In the genomic region with DNA sequence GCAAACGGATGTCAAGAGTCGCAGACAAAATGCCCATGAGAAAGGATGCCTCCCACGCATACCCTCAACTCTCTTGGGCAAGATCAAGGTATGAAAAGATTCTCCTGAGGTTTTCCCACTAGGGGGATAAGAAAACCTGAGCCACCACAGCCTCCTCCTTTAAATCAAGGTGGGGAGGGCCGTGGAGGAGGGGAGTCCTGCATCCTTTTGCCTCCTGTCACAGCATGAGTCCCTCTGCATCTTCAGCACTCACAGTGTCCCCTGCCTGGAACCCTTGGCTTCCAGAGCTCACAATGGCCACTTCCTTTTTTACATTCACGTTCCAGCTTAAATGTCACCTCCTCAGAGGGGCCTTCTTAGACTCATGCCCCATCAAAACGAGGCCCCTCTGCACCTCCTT, we compare ENCODE assay signal across 1 cellular context.
TF ChIP-seq lines count a peak whose summit lies in the region.

No MANE protein-coding gene starts in this region.

TF ChIP-seq in GM23338, 12 proteins besides CTCF, POLR2A, EP300 and RAD21 (continued from another document):
- TF ChIP-seq, protein P1, sequence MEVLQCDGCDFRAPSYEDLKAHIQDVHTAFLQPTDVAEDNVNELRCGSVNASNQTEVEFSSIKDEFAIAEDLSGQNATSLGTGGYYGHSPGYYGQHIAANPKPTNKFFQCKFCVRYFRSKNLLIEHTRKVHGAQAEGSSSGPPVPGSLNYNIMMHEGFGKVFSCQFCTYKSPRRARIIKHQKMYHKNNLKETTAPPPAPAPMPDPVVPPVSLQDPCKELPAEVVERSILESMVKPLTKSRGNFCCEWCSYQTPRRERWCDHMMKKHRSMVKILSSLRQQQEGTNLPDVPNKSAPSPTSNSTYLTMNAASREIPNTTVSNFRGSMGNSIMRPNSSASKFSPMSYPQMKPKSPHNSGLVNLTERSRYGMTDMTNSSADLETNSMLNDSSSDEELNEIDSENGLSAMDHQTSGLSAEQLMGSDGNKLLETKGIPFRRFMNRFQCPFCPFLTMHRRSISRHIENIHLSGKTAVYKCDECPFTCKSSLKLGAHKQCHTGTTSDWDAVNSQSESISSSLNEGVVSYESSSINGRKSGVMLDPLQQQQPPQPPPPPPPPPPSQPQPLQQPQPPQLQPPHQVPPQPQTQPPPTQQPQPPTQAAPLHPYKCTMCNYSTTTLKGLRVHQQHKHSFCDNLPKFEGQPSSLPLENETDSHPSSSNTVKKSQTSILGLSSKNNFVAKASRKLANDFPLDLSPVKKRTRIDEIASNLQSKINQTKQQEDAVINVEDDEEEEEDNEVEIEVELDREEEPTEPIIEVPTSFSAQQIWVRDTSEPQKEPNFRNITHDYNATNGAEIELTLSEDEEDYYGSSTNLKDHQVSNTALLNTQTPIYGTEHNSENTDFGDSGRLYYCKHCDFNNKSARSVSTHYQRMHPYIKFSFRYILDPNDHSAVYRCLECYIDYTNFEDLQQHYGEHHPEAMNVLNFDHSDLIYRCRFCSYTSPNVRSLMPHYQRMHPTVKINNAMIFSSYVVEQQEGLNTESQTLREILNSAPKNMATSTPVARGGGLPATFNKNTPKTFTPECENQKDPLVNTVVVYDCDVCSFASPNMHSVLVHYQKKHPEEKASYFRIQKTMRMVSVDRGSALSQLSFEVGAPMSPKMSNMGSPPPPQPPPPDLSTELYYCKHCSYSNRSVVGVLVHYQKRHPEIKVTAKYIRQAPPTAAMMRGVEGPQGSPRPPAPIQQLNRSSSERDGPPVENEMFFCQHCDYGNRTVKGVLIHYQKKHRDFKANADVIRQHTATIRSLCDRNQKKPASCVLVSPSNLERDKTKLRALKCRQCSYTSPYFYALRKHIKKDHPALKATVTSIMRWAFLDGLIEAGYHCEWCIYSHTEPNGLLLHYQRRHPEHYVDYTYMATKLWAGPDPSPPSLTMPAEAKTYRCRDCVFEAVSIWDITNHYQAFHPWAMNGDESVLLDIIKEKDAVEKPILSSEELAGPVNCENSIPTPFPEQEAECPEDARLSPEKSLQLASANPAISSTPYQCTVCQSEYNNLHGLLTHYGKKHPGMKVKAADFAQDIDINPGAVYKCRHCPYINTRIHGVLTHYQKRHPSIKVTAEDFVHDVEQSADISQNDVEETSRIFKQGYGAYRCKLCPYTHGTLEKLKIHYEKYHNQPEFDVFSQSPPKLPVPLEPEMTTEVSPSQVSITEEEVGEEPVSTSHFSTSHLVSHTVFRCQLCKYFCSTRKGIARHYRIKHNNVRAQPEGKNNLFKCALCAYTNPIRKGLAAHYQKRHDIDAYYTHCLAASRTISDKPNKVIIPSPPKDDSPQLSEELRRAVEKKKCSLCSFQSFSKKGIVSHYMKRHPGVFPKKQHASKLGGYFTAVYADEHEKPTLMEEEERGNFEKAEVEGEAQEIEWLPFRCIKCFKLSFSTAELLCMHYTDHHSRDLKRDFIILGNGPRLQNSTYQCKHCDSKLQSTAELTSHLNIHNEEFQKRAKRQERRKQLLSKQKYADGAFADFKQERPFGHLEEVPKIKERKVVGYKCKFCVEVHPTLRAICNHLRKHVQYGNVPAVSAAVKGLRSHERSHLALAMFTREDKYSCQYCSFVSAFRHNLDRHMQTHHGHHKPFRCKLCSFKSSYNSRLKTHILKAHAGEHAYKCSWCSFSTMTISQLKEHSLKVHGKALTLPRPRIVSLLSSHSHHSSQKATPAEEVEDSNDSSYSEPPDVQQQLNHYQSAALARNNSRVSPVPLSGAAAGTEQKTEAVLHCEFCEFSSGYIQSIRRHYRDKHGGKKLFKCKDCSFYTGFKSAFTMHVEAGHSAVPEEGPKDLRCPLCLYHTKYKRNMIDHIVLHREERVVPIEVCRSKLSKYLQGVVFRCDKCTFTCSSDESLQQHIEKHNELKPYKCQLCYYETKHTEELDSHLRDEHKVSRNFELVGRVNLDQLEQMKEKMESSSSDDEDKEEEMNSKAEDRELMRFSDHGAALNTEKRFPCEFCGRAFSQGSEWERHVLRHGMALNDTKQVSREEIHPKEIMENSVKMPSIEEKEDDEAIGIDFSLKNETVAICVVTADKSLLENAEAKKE (CRISPR knock-in tag; IDR thresholded peaks at IDR 0.05): no peak
- TF ChIP-seq EZH2phosphoT487 (IDR thresholded peaks at IDR 0.05; ENCODE audit: unreplicated experiment): no peak
- TF ChIP-seq EZH2 (IDR thresholded peaks at IDR 0.05; ENCODE audit: low read depth, unreplicated experiment): no peak
- TF ChIP-seq POLR2AphosphoS5 (IDR thresholded peaks at IDR 0.05; ENCODE audit: low read depth): no peak
- no peak for TF ChIP-seq CREB1 (CRISPR knock-in tag; IDR thresholded peaks at IDR 0.05; ENCODE audit: low read depth)
- TF ChIP-seq NANOG (IDR thresholded peaks at IDR 0.05; ENCODE audit: borderline replicate concordance): no peak
